ENCODE assay signal across 1 cellular context in the genomic region with DNA sequence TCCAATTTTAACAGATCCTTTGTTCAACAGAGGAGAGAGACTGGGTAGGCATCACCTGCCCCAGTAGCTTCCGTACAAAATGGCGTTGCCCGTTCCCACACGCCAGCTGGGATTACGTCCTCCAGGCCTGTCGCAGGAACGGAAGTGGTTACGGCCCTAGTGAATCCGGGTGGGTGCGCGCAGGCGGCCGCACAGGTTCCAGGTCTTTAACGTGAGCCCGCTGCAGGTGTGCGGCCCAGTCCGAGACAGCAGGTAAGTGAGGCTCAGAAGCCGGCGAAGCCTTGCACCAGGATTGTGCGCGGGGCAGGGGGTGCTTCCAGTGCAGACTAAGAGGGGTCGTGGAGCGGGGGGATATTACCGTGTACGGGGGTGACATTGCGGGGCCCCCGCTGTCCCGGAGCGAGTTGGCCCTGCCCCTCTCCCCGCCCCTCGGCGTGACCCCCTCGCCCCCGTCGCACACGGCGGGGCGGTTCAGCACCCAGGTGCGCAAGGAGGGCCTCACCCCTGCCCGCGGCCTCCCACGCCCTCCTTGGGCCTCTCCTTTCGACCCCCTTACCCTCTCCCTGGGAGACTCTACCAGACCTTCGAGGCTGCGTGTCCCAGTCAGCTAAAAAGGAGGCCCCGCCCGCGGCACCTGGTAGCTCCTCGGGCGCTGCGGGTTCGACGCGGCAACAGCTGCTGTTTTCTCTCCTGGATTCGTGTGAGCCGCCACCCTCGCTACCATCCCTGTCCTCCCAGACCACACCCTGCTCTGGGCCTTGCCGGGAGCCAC.
A peak's percentile ranks its signal among the peaks of the same experiment; 100 is the strongest.
TF ChIP-seq lines count a peak whose summit lies in the region.

A gene with protein sequence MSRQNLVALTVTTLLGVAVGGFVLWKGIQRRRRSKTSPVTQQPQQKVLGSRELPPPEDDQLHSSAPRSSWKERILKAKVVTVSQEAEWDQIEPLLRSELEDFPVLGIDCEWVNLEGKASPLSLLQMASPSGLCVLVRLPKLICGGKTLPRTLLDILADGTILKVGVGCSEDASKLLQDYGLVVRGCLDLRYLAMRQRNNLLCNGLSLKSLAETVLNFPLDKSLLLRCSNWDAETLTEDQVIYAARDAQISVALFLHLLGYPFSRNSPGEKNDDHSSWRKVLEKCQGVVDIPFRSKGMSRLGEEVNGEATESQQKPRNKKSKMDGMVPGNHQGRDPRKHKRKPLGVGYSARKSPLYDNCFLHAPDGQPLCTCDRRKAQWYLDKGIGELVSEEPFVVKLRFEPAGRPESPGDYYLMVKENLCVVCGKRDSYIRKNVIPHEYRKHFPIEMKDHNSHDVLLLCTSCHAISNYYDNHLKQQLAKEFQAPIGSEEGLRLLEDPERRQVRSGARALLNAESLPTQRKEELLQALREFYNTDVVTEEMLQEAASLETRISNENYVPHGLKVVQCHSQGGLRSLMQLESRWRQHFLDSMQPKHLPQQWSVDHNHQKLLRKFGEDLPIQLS (plus strand): TSS at position 159 of the 772 bp plus-strand sequence. CDS start 17,973 bp downstream, outside the sequence.

TF ChIP-seq in WTC11, 78 proteins besides CTCF, POLR2A, EP300 and RAD21 (continued from another document):
- TF ChIP-seq, protein P1, sequence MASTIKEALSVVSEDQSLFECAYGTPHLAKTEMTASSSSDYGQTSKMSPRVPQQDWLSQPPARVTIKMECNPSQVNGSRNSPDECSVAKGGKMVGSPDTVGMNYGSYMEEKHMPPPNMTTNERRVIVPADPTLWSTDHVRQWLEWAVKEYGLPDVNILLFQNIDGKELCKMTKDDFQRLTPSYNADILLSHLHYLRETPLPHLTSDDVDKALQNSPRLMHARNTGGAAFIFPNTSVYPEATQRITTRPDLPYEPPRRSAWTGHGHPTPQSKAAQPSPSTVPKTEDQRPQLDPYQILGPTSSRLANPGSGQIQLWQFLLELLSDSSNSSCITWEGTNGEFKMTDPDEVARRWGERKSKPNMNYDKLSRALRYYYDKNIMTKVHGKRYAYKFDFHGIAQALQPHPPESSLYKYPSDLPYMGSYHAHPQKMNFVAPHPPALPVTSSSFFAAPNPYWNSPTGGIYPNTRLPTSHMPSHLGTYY (CRISPR knock-in tag; IDR thresholded peaks at IDR 0.05) = no peak
- TF ChIP-seq FOXJ3 (CRISPR knock-in tag; IDR thresholded peaks at IDR 0.05; ENCODE audit: borderline replicate concordance) = no peak
- TF ChIP-seq, protein P2, sequence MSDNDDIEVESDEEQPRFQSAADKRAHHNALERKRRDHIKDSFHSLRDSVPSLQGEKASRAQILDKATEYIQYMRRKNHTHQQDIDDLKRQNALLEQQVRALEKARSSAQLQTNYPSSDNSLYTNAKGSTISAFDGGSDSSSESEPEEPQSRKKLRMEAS (CRISPR knock-in tag; IDR thresholded peaks at IDR 0.05) = peak; percentile 75; the same call in 1 of the 2 replicates
